2 cellular contexts compared by ENCODE assay signal in genomic region chr1:3503525-3503886, GRCh38.
TF ChIP-seq lines count a peak whose summit lies in the region.

No MANE protein-coding gene starts in this region.

TF ChIP-seq in IMR-90, 13 proteins besides CTCF, POLR2A, EP300 and RAD21:
- TF ChIP-seq MAFK (IDR thresholded peaks at IDR 0.05; ENCODE audit: low read depth, low read length) (no peak), RFX5 (IDR thresholded peaks at IDR 0.05; ENCODE audit: low read depth, low read length) (no peak), RCOR1 (IDR thresholded peaks at IDR 0.05; ENCODE audit: insufficient replicate concordance, low read length) (no peak), MXI1 (IDR thresholded peaks at IDR 0.05; ENCODE audit: borderline replicate concordance, low read depth, low read length) (no peak), BHLHE40 (IDR thresholded peaks at IDR 0.05; ENCODE audit: low read depth, low read length) (no peak)

TF ChIP-seq in GM12878, 131 proteins besides CTCF, POLR2A, EP300 and RAD21:
- TF ChIP-seq BCL3 (IDR thresholded peaks at IDR 0.05; ENCODE audit: borderline replicate concordance, insufficient read depth, low read depth, low read length, poor library complexity, severe bottlenecking) (peak; percentile 61), PKNOX1 (IDR thresholded peaks at IDR 0.05) (no peak), NBN (IDR thresholded peaks at IDR 0.05) (no peak), CHD2 (IDR thresholded peaks at IDR 0.05; ENCODE audit: borderline replicate concordance, low read depth, low read length) (no peak)
TF ChIP-seq in GM12878: peak in this region for 1.
